ENCODE assay signal across 25 cellular contexts in genomic region chr3:57089043-57089442, GRCh38. TPM values are rescaled to one million over a fixed set of nuclear protein-coding genes. Genes with fewer than 3 reads are reported as not detected.
"Had no signal": no experiment of that assay in that cellular context is flagged by ENCODE, and none has a peak within 500 bp of the region (broad histone marks: within the 10 kb centered on the region; RNA-seq: fewer than 3 reads in every experiment).

No MANE protein-coding gene starts in this region.

- H3K9me3 Mint-ChIP-seq: IgD-negative memory B cell had no signal

- H3K4me1 ChIP-seq: SJSA1 had no signal

- H3K27ac Mint-ChIP-seq: IgD-negative memory B cell had no signal

- H3K9ac ChIP-seq: KMS-11, SK-N-SH had no signal

- H3K36me3 Mint-ChIP-seq: IgD-negative memory B cell had no signal

- H3K27me3 ChIP-seq: SJSA1 had no signal

- DNase-seq: MV-4-11, NCI-H1048, NCI-H1105, NCI-H1417, NCI-H1436 treated with DMSO at 0.1 percent for 48 hours, NCI-H1694, NCI-H187 treated with DMSO at 0.1 percent for 48 hours, NCI-H2029 treated with DMSO at 0.1 percent for 48 hours, NCI-H2171 treated with DMSO at 0.1 percent for 48 hours, NCI-H345, NCI-H446 treated with DMSO at 0.1 percent for 48 hours, NCI-H510A treated with DMSO at 0.1 percent for 48 hours, NCI-H526, NCI-H82, Right ventricle myocardium superior, RPMI8226, SIG-M5, SK-N-SH, SW 1271 had no signal

- H3K4me2 ChIP-seq: KMS-11, SK-N-SH had no signal

- H3K9me3 ChIP-seq: SJSA1, SK-N-SH had no signal

- H3K27ac ChIP-seq: KMS-11, SJSA1 had no signal

- ATAC-seq: K562 had no signal

- H3K4me3 Mint-ChIP-seq: IgD-negative memory B cell had no signal

- H3K4me3 ChIP-seq: K562, SJSA1 had no signal

- FAIRE-seq: K562, RCC 7860 had no signal

- H3K36me3 ChIP-seq: SJSA1 had no signal

RNA-seq across cellular contexts. Expression of gene SPATA12, which starts 28.6 kb away (rescaled TPM):
- total RNA-seq: K562, MCF 10A, Right ventricle myocardium superior, SJSA1 had no signal
- polyA plus RNA-seq: IgD-negative memory B cell, K562 had no signal
